ENCODE assay signal across 9 cellular contexts in the genomic region with DNA sequence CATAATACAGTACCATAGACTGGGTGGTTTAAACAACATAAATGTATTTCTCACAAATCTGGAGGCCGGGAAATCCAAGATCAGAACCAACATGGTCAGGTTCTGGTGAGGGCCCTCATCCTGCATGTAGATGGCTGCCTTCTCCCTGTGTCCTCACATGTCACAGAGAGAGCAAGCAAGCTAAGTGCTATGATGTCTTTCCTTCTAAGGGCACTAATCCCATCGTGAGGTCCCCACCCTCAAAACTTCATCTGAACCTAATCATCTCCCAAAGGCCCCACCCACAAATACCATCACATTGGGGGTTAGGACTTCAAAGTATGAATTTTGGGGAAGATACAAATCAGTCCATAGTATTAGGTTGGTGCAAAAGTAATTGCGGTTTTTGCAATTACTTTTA. TPM values are rescaled to one million over a fixed set of nuclear protein-coding genes. Genes with fewer than 3 reads are reported as not detected.
"Had no signal": no experiment of that assay in that cellular context is flagged by ENCODE, and none has a peak within 500 bp of the region (broad histone marks: within the 10 kb centered on the region; RNA-seq: fewer than 3 reads in every experiment).

No MANE protein-coding gene starts in this region.

- DNase-seq: H9, HCEC 1CT, HFFc6, IMR-90 had no signal

- H3K4me2 ChIP-seq: GM23338 had no signal

- H2AFZ ChIP-seq: GM23338 had no signal

- FAIRE-seq: H1, H54, K562 had no signal

- ATAC-seq: GM23338 had no signal

- H3K4me3 ChIP-seq: GM23338, K562 had no signal

RNA-seq across cellular contexts. Expression of a gene that starts 56.8 kb away (rescaled TPM):
- total RNA-seq: GM23338, HT1080 had no signal
